ENCODE assay signal across 1 cellular context in the genomic region with DNA sequence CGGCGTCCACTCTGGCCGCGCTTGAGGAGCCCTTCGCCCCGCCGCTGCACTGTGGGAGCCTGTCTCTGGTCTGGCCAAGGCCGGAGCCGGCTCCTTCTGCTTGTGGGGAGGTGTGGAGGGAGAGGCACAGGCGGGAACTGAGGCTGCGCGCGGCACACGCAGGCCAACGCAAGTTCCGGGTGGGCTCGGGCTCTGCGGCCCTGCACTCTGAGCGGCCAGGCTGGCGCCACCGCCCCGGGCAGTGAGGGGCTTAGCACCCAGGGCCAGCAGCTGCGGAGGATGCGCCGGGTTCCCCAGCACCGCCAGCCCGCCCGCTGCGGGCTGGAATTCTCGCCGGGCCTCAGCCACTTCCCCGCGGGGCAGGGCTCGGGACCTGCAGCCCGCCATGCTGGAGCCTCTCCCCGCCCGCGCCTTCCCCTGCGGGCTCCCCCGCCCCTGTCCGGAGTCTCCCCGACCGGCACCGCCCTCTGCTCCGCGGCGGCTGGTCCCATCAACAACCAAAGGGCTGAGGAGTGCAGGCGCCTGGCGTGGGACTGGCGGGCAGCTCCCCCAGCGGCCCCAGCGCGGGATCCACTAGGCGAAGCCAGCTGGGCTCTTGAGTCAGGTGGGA.
A peak's percentile ranks its signal among the peaks of the same experiment; 100 is the strongest.
TF ChIP-seq lines count a peak whose summit lies in the region.

No MANE protein-coding gene starts in this region.

TF ChIP-seq in SK-N-SH, 30 proteins besides CTCF, POLR2A, EP300 and RAD21 (continued from another document):
- TF ChIP-seq, protein P1, sequence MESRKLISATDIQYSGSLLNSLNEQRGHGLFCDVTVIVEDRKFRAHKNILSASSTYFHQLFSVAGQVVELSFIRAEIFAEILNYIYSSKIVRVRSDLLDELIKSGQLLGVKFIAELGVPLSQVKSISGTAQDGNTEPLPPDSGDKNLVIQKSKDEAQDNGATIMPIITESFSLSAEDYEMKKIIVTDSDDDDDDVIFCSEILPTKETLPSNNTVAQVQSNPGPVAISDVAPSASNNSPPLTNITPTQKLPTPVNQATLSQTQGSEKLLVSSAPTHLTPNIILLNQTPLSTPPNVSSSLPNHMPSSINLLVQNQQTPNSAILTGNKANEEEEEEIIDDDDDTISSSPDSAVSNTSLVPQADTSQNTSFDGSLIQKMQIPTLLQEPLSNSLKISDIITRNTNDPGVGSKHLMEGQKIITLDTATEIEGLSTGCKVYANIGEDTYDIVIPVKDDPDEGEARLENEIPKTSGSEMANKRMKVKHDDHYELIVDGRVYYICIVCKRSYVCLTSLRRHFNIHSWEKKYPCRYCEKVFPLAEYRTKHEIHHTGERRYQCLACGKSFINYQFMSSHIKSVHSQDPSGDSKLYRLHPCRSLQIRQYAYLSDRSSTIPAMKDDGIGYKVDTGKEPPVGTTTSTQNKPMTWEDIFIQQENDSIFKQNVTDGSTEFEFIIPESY (IDR thresholded peaks at IDR 0.05; ENCODE audit: borderline replicate concordance, low read depth) = no peak
- TF ChIP-seq RCOR1 (IDR thresholded peaks at IDR 0.05; ENCODE audit: low read length) (no peak), TAF1 (IDR thresholded peaks at IDR 0.05; ENCODE audit: borderline replicate concordance, low read depth, low read length) (peak; percentile 21; the same call in 1 of the 2 replicates)
- TF ChIP-seq, protein P2, sequence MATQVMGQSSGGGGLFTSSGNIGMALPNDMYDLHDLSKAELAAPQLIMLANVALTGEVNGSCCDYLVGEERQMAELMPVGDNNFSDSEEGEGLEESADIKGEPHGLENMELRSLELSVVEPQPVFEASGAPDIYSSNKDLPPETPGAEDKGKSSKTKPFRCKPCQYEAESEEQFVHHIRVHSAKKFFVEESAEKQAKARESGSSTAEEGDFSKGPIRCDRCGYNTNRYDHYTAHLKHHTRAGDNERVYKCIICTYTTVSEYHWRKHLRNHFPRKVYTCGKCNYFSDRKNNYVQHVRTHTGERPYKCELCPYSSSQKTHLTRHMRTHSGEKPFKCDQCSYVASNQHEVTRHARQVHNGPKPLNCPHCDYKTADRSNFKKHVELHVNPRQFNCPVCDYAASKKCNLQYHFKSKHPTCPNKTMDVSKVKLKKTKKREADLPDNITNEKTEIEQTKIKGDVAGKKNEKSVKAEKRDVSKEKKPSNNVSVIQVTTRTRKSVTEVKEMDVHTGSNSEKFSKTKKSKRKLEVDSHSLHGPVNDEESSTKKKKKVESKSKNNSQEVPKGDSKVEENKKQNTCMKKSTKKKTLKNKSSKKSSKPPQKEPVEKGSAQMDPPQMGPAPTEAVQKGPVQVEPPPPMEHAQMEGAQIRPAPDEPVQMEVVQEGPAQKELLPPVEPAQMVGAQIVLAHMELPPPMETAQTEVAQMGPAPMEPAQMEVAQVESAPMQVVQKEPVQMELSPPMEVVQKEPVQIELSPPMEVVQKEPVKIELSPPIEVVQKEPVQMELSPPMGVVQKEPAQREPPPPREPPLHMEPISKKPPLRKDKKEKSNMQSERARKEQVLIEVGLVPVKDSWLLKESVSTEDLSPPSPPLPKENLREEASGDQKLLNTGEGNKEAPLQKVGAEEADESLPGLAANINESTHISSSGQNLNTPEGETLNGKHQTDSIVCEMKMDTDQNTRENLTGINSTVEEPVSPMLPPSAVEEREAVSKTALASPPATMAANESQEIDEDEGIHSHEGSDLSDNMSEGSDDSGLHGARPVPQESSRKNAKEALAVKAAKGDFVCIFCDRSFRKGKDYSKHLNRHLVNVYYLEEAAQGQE (IDR thresholded peaks at IDR 0.05; ENCODE audit: low read depth, low read length) = no peak
